In the genomic region with DNA sequence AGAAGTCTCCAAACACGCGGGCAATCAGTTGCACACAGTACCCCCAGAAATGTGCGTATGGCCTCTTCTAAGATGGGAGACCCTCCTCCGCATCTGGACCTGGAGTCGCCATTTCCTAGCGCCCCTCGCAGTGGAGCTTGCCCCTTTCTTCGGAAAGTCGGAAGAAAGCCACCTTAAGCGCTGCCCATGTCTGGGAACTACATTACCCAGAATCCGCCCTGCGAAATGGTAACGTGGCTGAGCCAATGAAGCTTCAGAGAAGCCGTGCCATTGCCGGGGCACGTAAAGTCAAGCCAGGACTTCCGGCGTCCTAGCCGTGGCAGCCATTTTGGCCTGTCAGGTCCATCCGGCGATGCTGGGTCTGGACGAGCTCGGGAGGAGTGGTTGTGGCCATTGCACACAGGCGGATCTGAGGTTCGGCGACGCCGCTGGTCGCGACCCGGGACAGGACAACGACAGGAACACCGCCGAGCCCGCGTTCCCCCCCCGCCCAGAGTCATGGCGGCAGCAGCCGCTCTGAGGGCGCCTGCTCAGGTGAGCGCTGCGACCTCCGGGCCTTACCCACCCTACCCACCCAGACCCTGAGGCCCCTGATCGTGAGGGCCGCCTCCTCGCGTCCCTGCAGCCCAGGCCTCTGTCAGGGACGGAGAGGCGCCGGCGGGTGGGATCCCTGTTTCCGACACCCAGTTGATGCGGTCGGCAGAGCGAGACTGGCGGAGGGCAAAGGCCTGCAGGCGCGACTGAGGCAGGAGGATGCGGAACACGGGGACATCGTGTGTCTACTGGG, we compare ENCODE assay signal across 1 cellular context.
A peak's percentile ranks its signal among the peaks of the same experiment; 100 is the strongest.
TF ChIP-seq lines count a peak whose summit lies in the region.

A gene (plus strand): TSS at position 332 of the 787 bp plus-strand sequence. CDS start 167 bp downstream, at position 499.

TF ChIP-seq in H1, 55 proteins besides CTCF, POLR2A, EP300 and RAD21:
- TF ChIP-seq SIRT6 (IDR thresholded peaks at IDR 0.05; ENCODE audit: low read length): no peak
- TF ChIP-seq RFX5 (IDR thresholded peaks at IDR 0.05; ENCODE audit: borderline replicate concordance, low read depth, low read length): no peak
- TF ChIP-seq TBP (IDR thresholded peaks at IDR 0.05; ENCODE audit: low read depth, low read length): peak; percentile 46
- peak; percentile 67; the same call in 1 of the 2 replicates for TF ChIP-seq RBBP5 (IDR thresholded peaks at IDR 0.05; ENCODE audit: borderline replicate concordance, low read depth, low read length)
- TF ChIP-seq, protein P1, sequence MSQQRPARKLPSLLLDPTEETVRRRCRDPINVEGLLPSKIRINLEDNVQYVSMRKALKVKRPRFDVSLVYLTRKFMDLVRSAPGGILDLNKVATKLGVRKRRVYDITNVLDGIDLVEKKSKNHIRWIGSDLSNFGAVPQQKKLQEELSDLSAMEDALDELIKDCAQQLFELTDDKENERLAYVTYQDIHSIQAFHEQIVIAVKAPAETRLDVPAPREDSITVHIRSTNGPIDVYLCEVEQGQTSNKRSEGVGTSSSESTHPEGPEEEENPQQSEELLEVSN (IDR thresholded peaks at IDR 0.05): peak; percentile 36; the same call in 1 of the 2 replicates
- peak; percentile 59 for TF ChIP-seq BACH1 (IDR thresholded peaks at IDR 0.05; ENCODE audit: low read length)
- TF ChIP-seq NRF1 (IDR thresholded peaks at IDR 0.05; ENCODE audit: low read depth, low read length): no peak
- peak; percentile 73 for TF ChIP-seq CHD2 (IDR thresholded peaks at IDR 0.05; ENCODE audit: low read length)
- TF ChIP-seq, protein P2, sequence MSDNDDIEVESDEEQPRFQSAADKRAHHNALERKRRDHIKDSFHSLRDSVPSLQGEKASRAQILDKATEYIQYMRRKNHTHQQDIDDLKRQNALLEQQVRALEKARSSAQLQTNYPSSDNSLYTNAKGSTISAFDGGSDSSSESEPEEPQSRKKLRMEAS (IDR thresholded peaks at IDR 0.05): peak; percentile 65
- TF ChIP-seq YY1 (IDR thresholded peaks at IDR 0.05; ENCODE audit: low read depth, low read length): peak; percentile 98
- TF ChIP-seq TCF12 (IDR thresholded peaks at IDR 0.05; ENCODE audit: low read depth, low read length): no peak
- TF ChIP-seq CBX5 (IDR thresholded peaks at IDR 0.05; ENCODE audit: low read depth, low read length): no peak
- peak; percentile 84; the same call in 1 of the 2 replicates for TF ChIP-seq GABPA (IDR thresholded peaks at IDR 0.05; ENCODE audit: borderline replicate concordance, insufficient read depth, low read length)
- no peak for TF ChIP-seq MAFK (IDR thresholded peaks at IDR 0.05; ENCODE audit: low read depth, low read length)
- peak; percentile 44 for TF ChIP-seq ASH2L (IDR thresholded peaks at IDR 0.05; ENCODE audit: low read length)
- no peak for TF ChIP-seq TAF7 (optimal IDR thresholded peaks at IDR 0.05; ENCODE audit: borderline replicate concordance, low read depth, low read length)
- TF ChIP-seq PHF8 (conservative IDR thresholded peaks at IDR 0.05; ENCODE audit: low read depth, low read length): peak; percentile 46; the same call in 1 of the 2 replicates
- no peak for TF ChIP-seq BRCA1 (IDR thresholded peaks at IDR 0.05; ENCODE audit: low read depth, low read length)
- TF ChIP-seq TAF1 (IDR thresholded peaks at IDR 0.05; ENCODE audit: low read depth, low read length): peak; percentile 75
- peak; percentile 76 for TF ChIP-seq SP1 (IDR thresholded peaks at IDR 0.05; ENCODE audit: low read depth, low read length)
- peak; percentile 56 to 95; a peak in 2 of 4 replicates for TF ChIP-seq SIN3A (conservative IDR thresholded peaks at IDR 0.05 in 1 of 2, IDR thresholded peaks at IDR 0.05 in 1 of 2; ENCODE audit: low read depth in 1 of 2, low read length in 2 of 2)
- TF ChIP-seq NANOG (IDR thresholded peaks at IDR 0.05; ENCODE audit: insufficient read depth, low read depth, low read length, poor library complexity, severe bottlenecking): peak; percentile 13
- peak; percentile 83; the same call in 1 of the 2 replicates for TF ChIP-seq POLR2AphosphoS5 (IDR thresholded peaks at IDR 0.05; ENCODE audit: low read depth, low read length)
- TF ChIP-seq CREB1 (IDR thresholded peaks at IDR 0.05): peak; percentile 79
- TF ChIP-seq SIX5 (IDR thresholded peaks at IDR 0.05; ENCODE audit: low read depth, low read length): peak; percentile 83
TF ChIP-seq in H1: peak in this region for 17.
